In genomic region chr14:103057372-103058208, GRCh38 we compare ENCODE assay signal across 8 cellular contexts. TPM values are rescaled to one million over a fixed set of nuclear protein-coding genes. Genes with fewer than 3 reads are reported as not detected.
DNase-seq lines count a peak whose midpoint lies in the region; ATAC-seq and TF ChIP-seq lines count a peak whose summit lies in the region.

TSS of gene CDC42BPB (minus strand) at chr14:103057549. CDS start at chr14:103057173, 376 bp downstream.

- in situ Hi-C loops in ACHN (cut with HindIII; ENCODE audit: low pct_ligation_motif_present, low pct_unique_long_range_greater_than_20kb, low sequenced_read_pairs): no loop called here

- H3K4me1 Mint-ChIP-seq in activated CD4-positive, alpha-beta memory T cell treated with anti-CD3 and anti-CD28 coated beads, Interleukin-2, amount 10 ng/mL, durations not matched to agents 7 days and 5 days: peaks cover 8% of the 10 kb centered on the region

- 0% methylated on average over 4 to 16 of the region's 115 CpGs for WGBS in lower leg skin, 2 donors

- TF ChIP-seq POLR2A in lower leg skin (IDR thresholded peaks at IDR 0.05): no peak

- no peaks in the 10 kb centered on the region for H3K36me3 Mint-ChIP-seq in activated CD4-positive, alpha-beta memory T cell treated with anti-CD3 and anti-CD28 coated beads, Interleukin-2, amount 10 ng/mL, durations not matched to agents 7 days and 5 days (ENCODE audit: low read depth)

- TF ChIP-seq CTCF in lower leg skin (IDR thresholded peaks at IDR 0.05): no peak

- H3K27ac Mint-ChIP-seq in activated CD4-positive, alpha-beta memory T cell treated with anti-CD3 and anti-CD28 coated beads, Interleukin-2, amount 10 ng/mL, durations not matched to agents 7 days and 5 days: no peak within 1 kb of the TSS

- peaks cover 39% of the 10 kb centered on the region for H3K27me3 Mint-ChIP-seq in activated CD4-positive, alpha-beta memory T cell treated with anti-CD3 and anti-CD28 coated beads, Interleukin-2, amount 10 ng/mL, durations not matched to agents 7 days and 5 days

- CTCF ChIA-PET in activated CD4-positive, alpha-beta memory T cell treated with anti-CD3 and anti-CD28 coated beads, Interleukin-2, amount 10 ng/mL, durations not matched to agents 7 days and 5 days (lab: Charles Lee): no interaction called here

- intact Hi-C loops in lower leg skin (cut with DNase I; ENCODE audit: low total_unique reads): no loop called here

- peak; percentile 90 for DNase-seq in ACHN
- DNase-seq in NCI-H446 treated with DMSO at 0.1 percent for 48 hours (lab: John Stamatoyannopoulos, UW): peak; percentile 87
- peak; percentile 44 for DNase-seq in activated CD4-positive, alpha-beta memory T cell treated with anti-CD3 and anti-CD28 coated beads, Interleukin-2, amount 10 ng/mL, durations not matched to agents 7 days and 5 days
- peak; percentile 41 for DNase-seq in effector CD4-positive, alpha-beta T cell
- peak; percentile 76 to 96 for DNase-seq in lower leg skin (ENCODE audit: low spot score in 2 of 2)
- peak; percentile 54 for DNase-seq in stimulated activated CD4-positive, alpha-beta T cell treated with anti-CD3 and anti-CD28 coated beads, Interleukin-4, amount 100 ng/mL, for 1 hour

- H3K4me3 ChIP-seq in lower leg skin (ENCODE audit: low read depth, poor library complexity, severe bottlenecking): peak within 1 kb of the TSS; percentile 64

- H3K9me3 Mint-ChIP-seq in activated CD4-positive, alpha-beta memory T cell treated with anti-CD3 and anti-CD28 coated beads, Interleukin-2, amount 10 ng/mL, durations not matched to agents 7 days and 5 days: no peaks in the 10 kb centered on the region

- POLR2A ChIA-PET in activated CD4-positive, alpha-beta memory T cell treated with anti-CD3 and anti-CD28 coated beads, Interleukin-2, amount 10 ng/mL, durations not matched to agents 7 days and 5 days (lab: Charles Lee): no interaction called here

- peak within 1 kb of the TSS; percentile 69 for H3K4me3 Mint-ChIP-seq in activated CD4-positive, alpha-beta memory T cell treated with anti-CD3 and anti-CD28 coated beads, Interleukin-2, amount 10 ng/mL, durations not matched to agents 7 days and 5 days

- ATAC-seq in GM18909 (IDR thresholded peaks at IDR 0.05; ENCODE audit: poor library complexity, unreplicated experiment) (peak; percentile 81), HG03139 (IDR thresholded peaks at IDR 0.05; ENCODE audit: unreplicated experiment) (peak; percentile 73)

RNA-seq across cellular contexts. Expression of gene CDC42BPB, which starts in this region (rescaled TPM):
- under 1 TPM; 0.78 to 0.81 TPM for total RNA-seq in activated CD4-positive, alpha-beta memory T cell treated with anti-CD3 and anti-CD28 coated beads, Interleukin-2, amount 10 ng/mL, durations not matched to agents 7 days and 5 days
- 100 to 1,000 TPM in 2 of 4 donors, 10 to 100 TPM in 2; 85.3 to 174 (median 101) TPM for total RNA-seq in lower leg skin

Comparison
In these comparisons a context has a peak if more than half of its experiments do, and no peak if none do; other contexts are left out.
1. Peak in every context shown above with its lines: DNase-seq, ATAC-seq and H3K4me3 ChIP-seq.
2. RNA of gene CDC42BPB (total RNA-seq): 85.3 to 174 TPM in lower leg skin; 0.78 to 0.81 TPM in activated CD4-positive, alpha-beta memory T cell treated with anti-CD3 and anti-CD28 coated beads, Interleukin-2, amount 10 ng/mL, durations not matched to agents 7 days and 5 days; every median in the first group is over 10 times any median in the second.
3. Peak in DNase-seq in activated CD4-positive, alpha-beta memory T cell treated with anti-CD3 and anti-CD28 coated beads, Interleukin-2, amount 10 ng/mL, durations not matched to agents 7 days and 5 days; RNA of the gene not detected or under 1 TPM.